In genomic region chr17:31416503-31416923, GRCh38 we compare ENCODE assay signal across 14 cellular contexts. TPM values are rescaled to one million over a fixed set of nuclear protein-coding genes. Genes with fewer than 3 reads are reported as not detected.
DNase-seq lines count a peak whose midpoint lies in the region; ATAC-seq, FAIRE-seq and TF ChIP-seq lines count a peak whose summit lies in the region.
"Had no signal": no experiment of that assay in that cellular context is flagged by ENCODE, and none has a peak within 500 bp of the region (broad histone marks: within the 10 kb centered on the region; RNA-seq: fewer than 3 reads in every experiment).

No MANE protein-coding gene starts in this region.

- DNase-seq in NCI-H2227 (lab: John Stamatoyannopoulos, UW; ENCODE audit: unreplicated experiment) = peak; percentile 10
- no peak for DNase-seq in NCI-H2227 treated with DMSO at 0.1 percent for 48 hours (lab: John Stamatoyannopoulos, UW)
- no peak for DNase-seq in lung (ENCODE audit: low spot score)
- peak; percentile 9 to 56 for DNase-seq in tibial nerve (ENCODE audit: low spot score in 2 of 2)
- DNase-seq in activated CD4-positive, alpha-beta T cell treated with anti-CD3 and anti-CD28 coated beads, Interleukin-2, amount 50 U/mL, for 48 hours = no peak
- no peak for DNase-seq in GM19239 (ENCODE audit: insufficient read length, low spot score)
- DNase-seq: activated T-cell treated with anti-CD3 and anti-CD28 coated beads, Interleukin-2, amount 50 U/mL, for 1 hour; effector CD8-positive, alpha-beta T cell; T-cell; tibial artery had no signal

- peak overlapping the region; percentile 63 for H3K27ac ChIP-seq in ectodermal cell (ENCODE audit: insufficient read depth, low read depth, low read length, poor library complexity, severe bottlenecking)
- H3K27ac ChIP-seq in lung (ENCODE audit: low read depth in 1 of 2, low read length in 1 of 2) = no peak overlapping the region
- H3K27ac ChIP-seq in tibial nerve = peak overlapping the region in 3 of 4 donors; percentile 63 to 96 (median 89)
- H3K27ac ChIP-seq: HL-60, tibial artery had no signal

- H3K4me1 ChIP-seq in ectodermal cell (ENCODE audit: control insufficient read depth, insufficient read depth, low read length) = peaks cover 55% of the 10 kb centered on the region
- no peaks in the 10 kb centered on the region for H3K4me1 ChIP-seq in lung (ENCODE audit: control insufficient read depth in 2 of 2, insufficient read depth in 2 of 2, low read length in 2 of 2)
- peaks cover 0 to 46% (median 27%) of the 10 kb centered on the region in 4 donors for H3K4me1 ChIP-seq in tibial nerve
- H3K4me1 ChIP-seq: tibial artery had no signal

- H3K9me3 ChIP-seq in ectodermal cell (ENCODE audit: control insufficient read depth, low read length) (no peaks in the 10 kb centered on the region), lung (ENCODE audit: control insufficient read depth in 2 of 2, insufficient read depth in 1 of 2, low read length in 1 of 2) (no peaks in the 10 kb centered on the region), tibial nerve (no peaks in the 10 kb centered on the region)
- H3K9me3 ChIP-seq: tibial artery had no signal

- H3K4me3 ChIP-seq in ectodermal cell (ENCODE audit: insufficient read depth, low read depth, low read length) (no peak overlapping the region), lung (no peak overlapping the region), tibial nerve (no peak overlapping the region)
- H3K4me3 ChIP-seq: tibial artery had no signal

- H3K36me3 ChIP-seq in ectodermal cell (ENCODE audit: control insufficient read depth, insufficient read depth, low read length) = no peaks in the 10 kb centered on the region
- H3K36me3 ChIP-seq in lung (ENCODE audit: control insufficient read depth in 2 of 2, insufficient read depth in 2 of 2, low read length in 2 of 2) = no peaks in the 10 kb centered on the region
- H3K36me3 ChIP-seq in tibial nerve = no peaks in the 10 kb centered on the region
- H3K36me3 ChIP-seq: tibial artery had no signal

- H3K27me3 ChIP-seq in ectodermal cell (ENCODE audit: control insufficient read depth, insufficient read depth, low read length, poor library complexity, severe bottlenecking) = peaks cover 37% of the 10 kb centered on the region
- H3K27me3 ChIP-seq in lung (ENCODE audit: control insufficient read depth, insufficient read depth) = no peaks in the 10 kb centered on the region
- H3K27me3 ChIP-seq in tibial nerve = no peaks in the 10 kb centered on the region

- 19 to 21% methylated on average over 10 of the region's 10 CpGs for WGBS in ectodermal cell, 2 experiments
- 56 to 71% methylated on average over 10 of the region's 10 CpGs for WGBS in lung, 2 donors
- 26 to 28% methylated on average over 9 to 10 of the region's 10 CpGs for WGBS in tibial nerve, 2 donors

- no peak for TF ChIP-seq POLR2A in tibial nerve (IDR thresholded peaks at IDR 0.05)

- TF ChIP-seq EP300 in tibial nerve (IDR thresholded peaks at IDR 0.05) = peak in 1 of 2 donors; percentile 74

- TF ChIP-seq CTCF in lung (IDR thresholded peaks at IDR 0.05; ENCODE audit: control extremely low read depth, extremely low read depth) = no peak
- TF ChIP-seq CTCF in tibial nerve (IDR thresholded peaks at IDR 0.05) = no peak

- no peak for FAIRE-seq in GM19239 (lab: Jason Lieb, UNC)

- ATAC-seq in lung (ENCODE audit: insufficient read depth, low FRiP score) (peak; percentile 9), GM18861 (IDR thresholded peaks at IDR 0.05; ENCODE audit: unreplicated experiment) (no peak)
- ATAC-seq: left colon, T-cell had no signal

RNA-seq across cellular contexts. Expression of gene RAB11FIP4, which starts 25.0 kb away (rescaled TPM):
- 21.8 TPM for polyA plus RNA-seq in ectodermal cell (2013, experiment 1 of 4)
- 25.6 TPM for polyA plus RNA-seq in ectodermal cell (2013, experiment 2 of 4)
- 14.1 TPM for polyA plus RNA-seq in ectodermal cell (2013, experiment 3 of 4)
- polyA plus RNA-seq in ectodermal cell (2013, experiment 4 of 4) = 16.6 TPM
- total RNA-seq in lung (10 to 100 TPM; 16.8 to 19.1 TPM), tibial nerve (1 to 10 TPM; 2.7 to 6.9 (median 4.1) TPM)
- polyA plus RNA-seq in lung = 1 to 10 TPM; 5.2 to 8.9 TPM

Comparison
In these comparisons a context has a peak if more than half of its experiments do, and no peak if none do; other contexts are left out.
1. DNase-seq: peak in NCI-H2227 (single experiment) and tibial nerve (2 of 2); none in NCI-H2227 treated with DMSO at 0.1 percent for 48 hours (single experiment), lung (single experiment), activated CD4-positive, alpha-beta T cell treated with anti-CD3 and anti-CD28 coated beads, Interleukin-2, amount 50 U/mL, for 48 hours (0 of 2) and GM19239 (single experiment).
2. H3K27ac ChIP-seq: peak in ectodermal cell (single experiment) and tibial nerve (3 of 4); none in lung (0 of 2).